In genomic region chr15:45048784-45049631, GRCh38 we compare ENCODE assay signal across 1 cellular context.
TF ChIP-seq lines count a peak whose summit lies in the region.

No MANE protein-coding gene starts in this region.

TF ChIP-seq in K562, 482 proteins besides CTCF, POLR2A, EP300 and RAD21 (continued from another document and continues in another):
- TF ChIP-seq AFF1 (IDR thresholded peaks at IDR 0.05; ENCODE audit: low read depth in 1 of 2, partially characterized antibody in 2 of 2) = peak; percentile 64 to 72
- peak; percentile 80 for TF ChIP-seq LEF1 (IDR thresholded peaks at IDR 0.05)
- peak; percentile 72 for TF ChIP-seq GABPA (tag; conservative IDR thresholded peaks at IDR 0.05; ENCODE audit: low read depth)
- TF ChIP-seq SMARCB1 (IDR thresholded peaks at IDR 0.05; ENCODE audit: insufficient read length, low read depth) = peak; percentile 74
- peak; percentile 76 for TF ChIP-seq RNF2 (IDR thresholded peaks at IDR 0.05)
- TF ChIP-seq NCOA2 (IDR thresholded peaks at IDR 0.05; ENCODE audit: partially characterized antibody in 2 of 2) = no peak
- no peak for TF ChIP-seq HOXB6 (CRISPR knock-in tag; IDR thresholded peaks at IDR 0.05; ENCODE audit: borderline replicate concordance)
- no peak for TF ChIP-seq PHF20 (IDR thresholded peaks at IDR 0.05; ENCODE audit: partially characterized antibody)
- no peak for TF ChIP-seq SAFB (IDR thresholded peaks at IDR 0.05; ENCODE audit: borderline replicate concordance, low read depth, low read length)
- peak; percentile 48 for TF ChIP-seq NCOA6 (IDR thresholded peaks at IDR 0.05)
- peak; percentile 95 for TF ChIP-seq GATAD2A (IDR thresholded peaks at IDR 0.05)
- peak; percentile 79 for TF ChIP-seq JUND (IDR thresholded peaks at IDR 0.05; ENCODE audit: borderline replicate concordance, low read depth, low read length)
- peak; percentile 77; the same call in 2 of the 3 replicates for TF ChIP-seq JUND (tag; IDR thresholded peaks at IDR 0.05; ENCODE audit: borderline replicate concordance, low read depth, low read length)
- TF ChIP-seq CBX2 (IDR thresholded peaks at IDR 0.05; ENCODE audit: insufficient read depth, low read length, poor library complexity, severe bottlenecking) = no peak
- TF ChIP-seq TCF7 (IDR thresholded peaks at IDR 0.05; ENCODE audit: borderline replicate concordance) = 0 out of 2 replicates have a peak, but pooled peaks have one; percentile 62
- TF ChIP-seq KDM4B (IDR thresholded peaks at IDR 0.05; ENCODE audit: borderline replicate concordance in 2 of 2, low read depth in 1 of 2) = 0 out of 4 replicates have a peak, but pooled peaks of 1 of the 2 experiments have one; percentile 36
- TF ChIP-seq CXXC5 (CRISPR knock-in tag; IDR thresholded peaks at IDR 0.05) = peak; percentile 100
- TF ChIP-seq ZNF23 (CRISPR knock-in tag; IDR thresholded peaks at IDR 0.05) = no peak
- TF ChIP-seq SAP30 (IDR thresholded peaks at IDR 0.05; ENCODE audit: borderline replicate concordance, insufficient read depth, low read depth, low read length, poor library complexity, severe bottlenecking) = no peak
- no peak for TF ChIP-seq ZNF174 (CRISPR knock-in tag; IDR thresholded peaks at IDR 0.05)
- no peak for TF ChIP-seq SREBF1 (IDR thresholded peaks at IDR 0.05; ENCODE audit: borderline replicate concordance, low read depth, low read length)
- TF ChIP-seq MAFF (IDR thresholded peaks at IDR 0.05; ENCODE audit: low read length) = no peak
- peak; percentile 70; the same call in 1 of the 2 replicates for TF ChIP-seq POLR2AphosphoS5 (IDR thresholded peaks at IDR 0.05; ENCODE audit: control insufficient read depth, insufficient read depth, low read depth, low read length)
- no peak for TF ChIP-seq XRCC4 (IDR thresholded peaks at IDR 0.05; ENCODE audit: extremely low read depth, insufficient read depth, insufficient read length)
- peak; percentile 97 for TF ChIP-seq ARID1B (IDR thresholded peaks at IDR 0.05)
- no peak for TF ChIP-seq POLR3G (IDR thresholded peaks at IDR 0.05; ENCODE audit: extremely low read depth, insufficient read length, insufficient replicate concordance)
- TF ChIP-seq RHOXF2B (CRISPR knock-in tag; conservative IDR thresholded peaks at IDR 0.05) = no peak
- TF ChIP-seq ZNF583 (CRISPR knock-in tag; IDR thresholded peaks at IDR 0.05) = no peak
- no peak for TF ChIP-seq RFX7 (CRISPR knock-in tag; IDR thresholded peaks at IDR 0.05)
- TF ChIP-seq THAP12 (CRISPR knock-in tag; IDR thresholded peaks at IDR 0.05) = no peak
- no peak for TF ChIP-seq RFX5 (IDR thresholded peaks at IDR 0.05; ENCODE audit: low read depth, low read length)
- TF ChIP-seq GTF2A2 (tag; IDR thresholded peaks at IDR 0.05) = no peak
- TF ChIP-seq FIP1L1 (IDR thresholded peaks at IDR 0.05; ENCODE audit: low read depth, low read length, poor library complexity, severe bottlenecking) = no peak
- peak; percentile 82 for TF ChIP-seq ZNF589 (CRISPR knock-in tag; IDR thresholded peaks at IDR 0.05; ENCODE audit: low read depth)
- 0 out of 2 replicates have a peak, but pooled peaks have one; percentile 3 for TF ChIP-seq GMEB1 (CRISPR knock-in tag; IDR thresholded peaks at IDR 0.05)
- TF ChIP-seq ZNF212 (CRISPR knock-in tag; IDR thresholded peaks at IDR 0.05) = no peak
- TF ChIP-seq NCOA1 (IDR thresholded peaks at IDR 0.05; ENCODE audit: low read depth) = peak; percentile 80
- no peak for TF ChIP-seq ZFP91 (CRISPR knock-in tag; IDR thresholded peaks at IDR 0.05)
- no peak for TF ChIP-seq GTF2F1 (IDR thresholded peaks at IDR 0.05; ENCODE audit: low read depth, low read length)
- no peak; a peak in 1 of 4 replicates for TF ChIP-seq ETV6 (IDR thresholded peaks at IDR 0.05; ENCODE audit: borderline replicate concordance in 1 of 2, low read depth in 2 of 2, low read length in 1 of 2)
- no peak for TF ChIP-seq ETV6 (CRISPR knock-in tag; IDR thresholded peaks at IDR 0.05; ENCODE audit: borderline replicate concordance)
- peak in 1 of 2 experiments; percentile 84; a peak in 2 of 4 replicates for TF ChIP-seq ZNF639 (CRISPR knock-in tag; conservative IDR thresholded peaks at IDR 0.05 in 1 of 2, IDR thresholded peaks at IDR 0.05 in 1 of 2)
- no peak for TF ChIP-seq HNRNPUL1 (IDR thresholded peaks at IDR 0.05; ENCODE audit: low read length)
- no peak for TF ChIP-seq FOXP4 (CRISPR knock-in tag; IDR thresholded peaks at IDR 0.05; ENCODE audit: borderline replicate concordance)
- no peak for TF ChIP-seq ETV5 (CRISPR knock-in tag; IDR thresholded peaks at IDR 0.05; ENCODE audit: low read depth)
- no peak for TF ChIP-seq PRPF4 (IDR thresholded peaks at IDR 0.05; ENCODE audit: insufficient read depth, low read depth, low read length, poor library complexity, severe bottlenecking)
- TF ChIP-seq TAF7 (tag; IDR thresholded peaks at IDR 0.05) = no peak
- no peak for TF ChIP-seq ATF1 (CRISPR knock-in tag; IDR thresholded peaks at IDR 0.05)
- peak; percentile 97 for TF ChIP-seq ATF1 (tag; IDR thresholded peaks at IDR 0.05)
- TF ChIP-seq ZNF79 (CRISPR knock-in tag; IDR thresholded peaks at IDR 0.05; ENCODE audit: low read depth) = no peak
- peak; percentile 82 for TF ChIP-seq RBBP5 (IDR thresholded peaks at IDR 0.05; ENCODE audit: borderline replicate concordance, insufficient read depth, low read length, poor library complexity, severe bottlenecking)
- TF ChIP-seq TBL1XR1 (IDR thresholded peaks at IDR 0.05; ENCODE audit: low read length in 2 of 2) = peak; percentile 89 to 90; a peak in 3 of 4 replicates
- TF ChIP-seq EGR1 (conservative IDR thresholded peaks at IDR 0.05) = peak; percentile 93
- TF ChIP-seq SRF (CRISPR knock-in tag; IDR thresholded peaks at IDR 0.05) = peak in 1 of 2 experiments; percentile 21; a peak in 1 of 4 replicates
- TF ChIP-seq KAT8 (IDR thresholded peaks at IDR 0.05; ENCODE audit: low read depth) = no peak
- no peak for TF ChIP-seq E2F8 (IDR thresholded peaks at IDR 0.05; ENCODE audit: low read depth, partially characterized antibody)
- no peak; the same call in 1 of the 2 replicates for TF ChIP-seq ZC3H11A (IDR thresholded peaks at IDR 0.05; ENCODE audit: low read depth, low read length)
